8 cellular contexts compared by ENCODE assay signal in genomic region chr20:38472513-38473352, GRCh38. TPM values are rescaled to one million over a fixed set of nuclear protein-coding genes. Genes with fewer than 3 reads are reported as not detected.
DNase-seq lines count a peak whose midpoint lies in the region; ATAC-seq lines count a peak whose summit lies in the region.

RALGAPB (plus strand) TSS chr20:38472843; CDS start chr20:38488433, 15,590 bp downstream.

- POLR2A ChIA-PET in activated CD8-positive, alpha-beta memory T cell treated with anti-CD3 and anti-CD28 coated beads for 36 hours (lab: Charles Lee) = interaction anchor here (1.0 to 1.2 kb wide), 4 partner anchors 13 to 38 kb away, joined by 3 to 10 read pairs (median 4); partner anchors contain the start of gene SNHG17

- peak; percentile 82 for ATAC-seq in GM21360 (IDR thresholded peaks at IDR 0.05; ENCODE audit: unreplicated experiment)

- H3K9me3 ChIP-seq in effector memory CD4-positive, alpha-beta T cell (ENCODE audit: control insufficient read depth, low read length) = no peaks in the 10 kb centered on the region

- CTCF ChIA-PET in activated CD8-positive, alpha-beta memory T cell treated with anti-CD3 and anti-CD28 coated beads for 36 hours (lab: Charles Lee) = interaction anchor here (0.7 to 1.4 kb wide), 6 partner anchors 19 to 80 kb away, joined by 3 to 10 read pairs (median 4); partner anchors contain the start of gene SNHG17

- peak within 1 kb of the TSS; percentile 81 for H3K27ac ChIP-seq in effector memory CD4-positive, alpha-beta T cell (ENCODE audit: insufficient read depth, low read length, poor library complexity, severe bottlenecking)

- peaks cover 4% of the 10 kb centered on the region for H3K4me1 ChIP-seq in effector memory CD4-positive, alpha-beta T cell (ENCODE audit: control insufficient read depth, insufficient read depth, low read length, poor library complexity, severe bottlenecking)

- peak within 1 kb of the TSS; percentile 71 for H3K4me3 ChIP-seq in effector memory CD4-positive, alpha-beta T cell (ENCODE audit: insufficient read depth, low read depth, low read length, poor library complexity, severe bottlenecking)

- no peaks in the 10 kb centered on the region for H3K36me3 ChIP-seq in effector memory CD4-positive, alpha-beta T cell (ENCODE audit: control insufficient read depth, insufficient read depth, low read length)

- no peaks in the 10 kb centered on the region for H3K27me3 ChIP-seq in effector memory CD4-positive, alpha-beta T cell (replicated peaks; ENCODE audit: control insufficient read depth, insufficient read depth, low read length, poor library complexity, severe bottlenecking)

- DNase-seq in COR-L47 (lab: John Stamatoyannopoulos, UW) = peak; percentile 99
- DNase-seq in HT1080 (ENCODE audit: low read depth) = peak; percentile 98
- peak; percentile 96 to 98 for DNase-seq in NOMO-1 (lab: John Stamatoyannopoulos, UW; ENCODE audit: unreplicated experiment in 2 of 2)
- DNase-seq in effector memory CD4-positive, alpha-beta T cell = peak; percentile 96 to 98 (median 96)
- peak; percentile 98 for DNase-seq in lung microvascular endothelial cell (ENCODE audit: low read depth in 2 of 2)
- peak; percentile 93 to 97 (median 96) for DNase-seq in stimulated activated CD4-positive, alpha-beta T cell treated with anti-CD3 and anti-CD28 coated beads, TNF-alpha, amount 100 ng/mL, for 48 hours (ENCODE audit: low read depth in 3 of 3)

RNA-seq across cellular contexts. Expression of gene RALGAPB, which starts in this region (rescaled TPM):
- total RNA-seq in HT1080 (2014; rRNA removed; shearing (Covaris generic)) = 10.7 and 15.5 TPM in 2 replicates
- polyA plus RNA-seq in HT1080 (2015; cell fraction: cytosol; rRNA removed) = 17.0 and 24.9 TPM in 2 replicates
- polyA plus RNA-seq in HT1080 (2015; cell fraction: nucleus; rRNA removed) = 60.4 and 65.2 TPM in 2 replicates
- total RNA-seq in activated CD8-positive, alpha-beta memory T cell treated with anti-CD3 and anti-CD28 coated beads for 36 hours = 10 to 100 TPM; 29.8 to 31.4 TPM
- total RNA-seq in lung microvascular endothelial cell = 13.9 and 14.8 TPM in 2 replicates

Comparison
In these comparisons a context has a peak if more than half of its experiments do, and no peak if none do; other contexts are left out.
1. Peak in every context shown above with its lines: DNase-seq, ATAC-seq, H3K4me3 ChIP-seq and H3K27ac ChIP-seq.